In genomic region chr10:95363303-95363912, GRCh38 we compare ENCODE assay signal across 9 cellular contexts.
DNase-seq lines count a peak whose midpoint lies in the region; TF ChIP-seq lines count a peak whose summit lies in the region.
"Had no signal": no experiment of that assay in that cellular context is flagged by ENCODE, and none has a peak within 500 bp of the region (broad histone marks: within the 10 kb centered on the region; RNA-seq: fewer than 3 reads in every experiment).

No MANE protein-coding gene starts in this region.

- no peak for TF ChIP-seq POLR2A in NB4 (IDR thresholded peaks at IDR 0.05; ENCODE audit: extremely low read depth, insufficient read length)

- CTCF ChIA-PET in A673 (lab: Charles Lee) = interaction anchor here (0.9 to 2.9 kb wide), 4 partner anchors 22 to 230 kb away, joined by 3 to 24 read pairs (median 10); no protein-coding TSS in a partner anchor
- CTCF ChIA-PET in HEK293 (lab: Yijun Ruan, JAX) = interaction anchor here (0.6 to 11.0 kb wide), 34 partner anchors 10 to 746 kb away, joined by 3 to 271 read pairs (median 4); no protein-coding TSS in a partner anchor

- no peaks in the 10 kb centered on the region for H3K9me3 Mint-ChIP-seq in mesothelial cell of epicardium
- no peaks in the 10 kb centered on the region for H3K9me3 Mint-ChIP-seq in type B pancreatic cell
- H3K9me3 Mint-ChIP-seq: IgD-negative memory B cell had no signal

- H3K9me3 ChIP-seq in A673 (ENCODE audit: low read depth, low read length, poor library complexity, severe bottlenecking) (no peaks in the 10 kb centered on the region), HEK293 (ENCODE audit: control insufficient read depth, insufficient read depth, low read depth, low read length) (no peaks in the 10 kb centered on the region)

- H3K36me3 ChIP-seq in A673 (ENCODE audit: insufficient read depth, low read length, poor library complexity, severe bottlenecking) (no peaks in the 10 kb centered on the region), GM06990 (ENCODE audit: control insufficient read depth, insufficient read depth, low read length) (no peaks in the 10 kb centered on the region), HEK293 (ENCODE audit: control insufficient read depth in 2 of 2, insufficient read depth in 1 of 2, low read length in 2 of 2) (no peaks in the 10 kb centered on the region)

- DNase-seq in A673 (ENCODE audit: low spot score) (peak; percentile 70), GM06990 (ENCODE audit: extremely low read depth, insufficient read length) (peak; percentile 37), NB4 (ENCODE audit: low read depth) (peak; percentile 69), SW480 (ENCODE audit: low spot score) (peak; percentile 52), dermis microvascular lymphatic vessel endothelial cell (ENCODE audit: low read depth in 2 of 2) (peak; percentile 74), mesothelial cell of epicardium (ENCODE audit: low spot score in 2 of 2, unreplicated experiment in 2 of 2) (no peak), type B pancreatic cell (ENCODE audit: extremely low spot score, unreplicated experiment) (no peak)

- intact Hi-C loops in A673 (cut with micrococcal nuclease; ENCODE audit: unreplicated experiment) = loop anchor here (1.0 to 5.0 kb wide), 4 partner anchors 117 to 733 kb away; no protein-coding TSS in a partner anchor

- BruUV-seq in A673 (replicated peaks; lab: Mats Ljungman, UMichigan) = no TSS peak

- H3K4me3 Mint-ChIP-seq in mesothelial cell of epicardium = no peak overlapping the region
- H3K4me3 Mint-ChIP-seq in type B pancreatic cell = no peak overlapping the region
- H3K4me3 Mint-ChIP-seq: IgD-negative memory B cell had no signal

- H3K27ac Mint-ChIP-seq in mesothelial cell of epicardium (no peak overlapping the region), type B pancreatic cell (no peak overlapping the region)

- H3K4me3 ChIP-seq in A673 (ENCODE audit: low read depth, low read length, poor library complexity, severe bottlenecking) = no peak overlapping the region
- H3K4me3 ChIP-seq in GM06990 (replicated peaks; ENCODE audit: low read depth, low read length) = no peak overlapping the region
- no peak overlapping the region for H3K4me3 ChIP-seq in HEK293 (ENCODE audit: low read depth, low read length)
- no peak overlapping the region for H3K4me3 ChIP-seq in NB4 (ENCODE audit: low read depth, low read length)

- H3K27me3 Mint-ChIP-seq in mesothelial cell of epicardium (ENCODE audit: low read depth) (no peaks in the 10 kb centered on the region), type B pancreatic cell (peaks cover 2% of the 10 kb centered on the region)

- POLR2A ChIA-PET in A673 (lab: Charles Lee; ENCODE audit: low non-redundant PET) (no interaction called here), HEK293 (lab: Yijun Ruan, JAX) (no interaction called here)

- H3K4me1 ChIP-seq in A673 (ENCODE audit: insufficient read depth, low read length, poor library complexity, severe bottlenecking) (no peaks in the 10 kb centered on the region), HEK293 (ENCODE audit: control insufficient read depth, insufficient read depth, low read length) (no peaks in the 10 kb centered on the region)

- peaks cover 4% of the 10 kb centered on the region for H3K27me3 ChIP-seq in A673 (replicated peaks; ENCODE audit: insufficient read depth, low read depth, low read length, poor library complexity)
- H3K27me3 ChIP-seq in GM06990 (replicated peaks; ENCODE audit: control insufficient read depth, insufficient read depth, low read length) = no peaks in the 10 kb centered on the region

- peak; percentile 89 for TF ChIP-seq CTCF in A673 (conservative IDR thresholded peaks at IDR 0.05; ENCODE audit: low read depth, low read length)
- TF ChIP-seq CTCF in GM06990 (IDR thresholded peaks at IDR 0.05; ENCODE audit: insufficient read depth, low read length, poor library complexity, severe bottlenecking) = peak; percentile 77
- TF ChIP-seq CTCF in HEK293 (tag by site-specific recombination; IDR thresholded peaks at IDR 0.05) = peak; percentile 58; the same call in 1 of the 2 replicates
- peak; percentile 88 for TF ChIP-seq CTCF in NB4 (IDR thresholded peaks at IDR 0.05; ENCODE audit: low read depth, low read length)
- peak; percentile 91 for TF ChIP-seq CTCF in mesothelial cell of epicardium (IDR thresholded peaks at IDR 0.05; ENCODE audit: unreplicated experiment)
- TF ChIP-seq CTCF in type B pancreatic cell (conservative IDR thresholded peaks at IDR 0.05) = peak; percentile 96

- H3K4me1 Mint-ChIP-seq in mesothelial cell of epicardium (peaks cover 8% of the 10 kb centered on the region), type B pancreatic cell (ENCODE audit: unreplicated experiment) (peaks cover 5% of the 10 kb centered on the region)

- no peaks in the 10 kb centered on the region for H3K36me3 Mint-ChIP-seq in mesothelial cell of epicardium
- H3K36me3 Mint-ChIP-seq in type B pancreatic cell = peaks cover 3% of the 10 kb centered on the region

- H3K27ac ChIP-seq in A673 (ENCODE audit: low read depth, low read length, poor library complexity, severe bottlenecking) = no peak overlapping the region
- H3K27ac ChIP-seq in HEK293 (ENCODE audit: extremely low read depth, low read depth, low read length) = no peak overlapping the region

TF ChIP-seq in HEK293, 187 proteins besides CTCF, POLR2A, EP300 and RAD21:
- TF ChIP-seq ELK4 (IDR thresholded peaks at IDR 0.05; ENCODE audit: borderline replicate concordance, low read depth, low read length) (no peak), ZNF10 (tag by site-specific recombination; IDR thresholded peaks at IDR 0.05) (peak; percentile 79), ZNF792 (tag by site-specific recombination; IDR thresholded peaks at IDR 0.05) (no peak), ZNF707 (tag by site-specific recombination; IDR thresholded peaks at IDR 0.05) (no peak), ZNF624 (tag by site-specific recombination; IDR thresholded peaks at IDR 0.05) (no peak), ZFP37 (tag by site-specific recombination; IDR thresholded peaks at IDR 0.05) (0 out of 2 replicates have a peak, but pooled peaks have one; percentile 44), ZNF654 (tag by site-specific recombination; IDR thresholded peaks at IDR 0.05; ENCODE audit: low read depth) (peak; percentile 94), KLF16 (tag by site-specific recombination; IDR thresholded peaks at IDR 0.05) (no peak), KLF7 (tag by site-specific recombination; IDR thresholded peaks at IDR 0.05; ENCODE audit: borderline replicate concordance) (no peak)

Comparison
In these comparisons a context has a peak if more than half of its experiments do, and no peak if none do; other contexts are left out.
1. DNase-seq: peak in A673 (single experiment), GM06990 (single experiment), NB4 (single experiment), SW480 (single experiment) and dermis microvascular lymphatic vessel endothelial cell (2 of 2); none in mesothelial cell of epicardium (0 of 2) and type B pancreatic cell (single experiment).
2. Peak in every context shown above with its lines, with median percentiles within 50 percentile points of each other: CTCF ChIP-seq.